10 cellular contexts compared by ENCODE assay signal in the genomic region with DNA sequence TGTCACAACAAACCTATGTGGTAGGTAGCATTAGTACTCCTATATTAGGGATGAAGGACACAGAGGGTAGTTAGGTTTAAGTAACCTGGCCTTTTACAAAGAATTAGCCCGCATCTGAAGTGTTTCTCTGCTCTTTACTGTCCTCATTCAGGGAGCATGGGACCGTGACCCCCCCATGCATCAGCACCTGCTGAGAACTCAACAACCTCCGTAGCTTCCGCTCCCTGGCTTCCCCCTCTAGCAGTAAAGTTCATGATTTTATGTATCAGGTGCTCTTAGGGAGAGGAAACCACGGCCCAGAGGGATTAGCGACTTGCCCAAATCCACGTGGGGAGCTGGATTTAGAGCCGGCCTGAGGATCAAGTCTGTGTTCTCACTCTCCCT.
DNase-seq lines count a peak whose midpoint lies in the region; ATAC-seq, FAIRE-seq and TF ChIP-seq lines count a peak whose summit lies in the region.
"Had no signal": no experiment of that assay in that cellular context is flagged by ENCODE, and none has a peak within 500 bp of the region (broad histone marks: within the 10 kb centered on the region; RNA-seq: fewer than 3 reads in every experiment).

No MANE protein-coding gene starts in this region.

- H3K4me2 ChIP-seq in astrocyte (ENCODE audit: low read length) (peak overlapping the region; percentile 64), trophoblast cell (ENCODE audit: low read length) (peak overlapping the region; percentile 58)

- H3K36me3 ChIP-seq in astrocyte (ENCODE audit: insufficient read depth, low read length) (no peaks in the 10 kb centered on the region), trophoblast cell (ENCODE audit: control insufficient read depth in 1 of 2, insufficient read depth in 2 of 2, low read length in 2 of 2) (no peaks in the 10 kb centered on the region)

- H3K4me3 Mint-ChIP-seq in astrocyte (ENCODE audit: unreplicated experiment), result no peak overlapping the region

- H4K91ac ChIP-seq in trophoblast cell (ENCODE audit: low read depth, low read length), result peak overlapping the region; percentile 20

- no peak overlapping the region for H2BK5ac ChIP-seq in trophoblast cell (ENCODE audit: low read depth, low read length, poor library complexity)

- peaks cover 7% of the 10 kb centered on the region for H3K4me1 ChIP-seq in astrocyte (ENCODE audit: insufficient read depth, low read length)
- peaks cover 8 to 15% of the 10 kb centered on the region in 2 experiments for H3K4me1 ChIP-seq in trophoblast cell (ENCODE audit: control insufficient read depth in 1 of 2, insufficient read depth in 2 of 2, low read length in 2 of 2)

- peak overlapping the region; percentile 25 for H3K18ac ChIP-seq in trophoblast cell (ENCODE audit: low read length)

- H2AFZ ChIP-seq in astrocyte (ENCODE audit: low read depth, low read length) (peak overlapping the region; percentile 15), trophoblast cell (ENCODE audit: insufficient read depth, low read length, poor library complexity) (peak overlapping the region; percentile 81)

- no peak overlapping the region for H3K9ac ChIP-seq in astrocyte (ENCODE audit: low read length)
- H3K9ac ChIP-seq in trophoblast cell (ENCODE audit: low read length), result no peak overlapping the region

- no CpG with 5 or more reads among the region's 8 CpGs for WGBS in trophoblast cell (ENCODE audit: extremely low coverage, insufficient coverage, insufficient read length)

- H3K4me3 ChIP-seq in astrocyte (ENCODE audit: insufficient read depth, low read depth, low read length) (no peak overlapping the region), trophoblast cell (ENCODE audit: low read depth, low read length) (no peak overlapping the region)

- H3K9me3 ChIP-seq in astrocyte (ENCODE audit: insufficient read depth, low read depth, low read length), result no peaks in the 10 kb centered on the region
- H3K9me3 ChIP-seq in trophoblast cell (ENCODE audit: insufficient read depth, low read depth, low read length), result no peaks in the 10 kb centered on the region

- no peaks in the 10 kb centered on the region for H3K36me3 Mint-ChIP-seq in astrocyte (ENCODE audit: low read depth, unreplicated experiment)

- H2BK12ac ChIP-seq in trophoblast cell (ENCODE audit: low read length), result peak overlapping the region; percentile 12

- FAIRE-seq in astrocyte (lab: Jason Lieb, UNC), result no peak
- FAIRE-seq: urothelium cell line had no signal

- TF ChIP-seq CTCF in astrocyte (IDR thresholded peaks at IDR 0.05; ENCODE audit: insufficient read depth, low read depth, low read length), result no peak

- H3K9me3 Mint-ChIP-seq in astrocyte (ENCODE audit: unreplicated experiment), result peaks cover 4% of the 10 kb centered on the region

- peaks cover 2% of the 10 kb centered on the region for H3K4me1 Mint-ChIP-seq in astrocyte (ENCODE audit: low read depth, unreplicated experiment)

- DNase-seq in astrocyte (ENCODE audit: low read depth) (no peak), trophoblast cell (no peak), iPS-NIHi7 (ENCODE audit: extremely low spot score) (no peak), substantia nigra (lab: John Stamatoyannopoulos, UW) (no peak), NCI-H1048 (lab: John Stamatoyannopoulos, UW) (no peak)

- H3K27me3 ChIP-seq in astrocyte (ENCODE audit: insufficient read depth, low read length) (peaks cover 17% of the 10 kb centered on the region), trophoblast cell (ENCODE audit: insufficient read depth, low read length) (no peaks in the 10 kb centered on the region)

- ATAC-seq in GM18909 (IDR thresholded peaks at IDR 0.05; ENCODE audit: poor library complexity, unreplicated experiment) (peak; percentile 34), HG02642 (IDR thresholded peaks at IDR 0.05; ENCODE audit: poor library complexity, unreplicated experiment) (peak; percentile 63), HG03469 (IDR thresholded peaks at IDR 0.05; ENCODE audit: unreplicated experiment) (no peak)
- ATAC-seq: SK-N-SH treated with all-trans-retinoic acid at 6 μM for 48 hours had no signal

- H4K8ac ChIP-seq in trophoblast cell (ENCODE audit: low read depth, low read length), result peak overlapping the region; percentile 50

- no peak overlapping the region for H2AK5ac ChIP-seq in trophoblast cell (ENCODE audit: low read length)

- H2BK120ac ChIP-seq in trophoblast cell (ENCODE audit: insufficient read depth, low read length, poor library complexity), result peak overlapping the region; percentile 70

- H3K14ac ChIP-seq in trophoblast cell (ENCODE audit: low read length), result peak overlapping the region; percentile 62

- H3K27ac Mint-ChIP-seq in astrocyte (ENCODE audit: unreplicated experiment), result no peak overlapping the region

- H4K20me1 ChIP-seq in astrocyte (ENCODE audit: insufficient read depth, low read length), result no peaks in the 10 kb centered on the region

- no peak overlapping the region for H3K27ac ChIP-seq in astrocyte (ENCODE audit: low read depth, low read length)
- peak overlapping the region; percentile 84 for H3K27ac ChIP-seq in trophoblast cell (ENCODE audit: low read depth, low read length)
- H3K27ac ChIP-seq in substantia nigra (ENCODE audit: low read depth, low read length, poor library complexity, severe bottlenecking), result no peak overlapping the region

- H3K79me2 ChIP-seq in astrocyte (ENCODE audit: insufficient read depth, low read length), result no peaks in the 10 kb centered on the region
- no peaks in the 10 kb centered on the region for H3K79me2 ChIP-seq in trophoblast cell (ENCODE audit: control insufficient read depth, insufficient read depth, low read length, poor library complexity)

- H3K4ac ChIP-seq in trophoblast cell (ENCODE audit: low read depth, low read length), result no peak overlapping the region

- H4K12ac ChIP-seq in trophoblast cell (ENCODE audit: low read depth, low read length), result no peak overlapping the region

- H3K79me1 ChIP-seq in trophoblast cell (ENCODE audit: low read length), result peaks cover 5% of the 10 kb centered on the region

- H3K27me3 Mint-ChIP-seq in astrocyte (ENCODE audit: low read depth, unreplicated experiment), result peaks cover 11% of the 10 kb centered on the region

- H3K23ac ChIP-seq in trophoblast cell (ENCODE audit: low read length), result no peak overlapping the region
